Comparison of ENCODE assay signal across 10 cellular contexts in genomic region chr11:118305726-118306125, GRCh38. TPM values are rescaled to one million over a fixed set of nuclear protein-coding genes. Genes with fewer than 3 reads are reported as not detected.
DNase-seq lines count a peak whose midpoint lies in the region; ATAC-seq and TF ChIP-seq lines count a peak whose summit lies in the region.
"Had no signal": no experiment of that assay in that cellular context is flagged by ENCODE, and none has a peak within 500 bp of the region (broad histone marks: within the 10 kb centered on the region; RNA-seq: fewer than 3 reads in every experiment).

No MANE protein-coding gene starts in this region.

- H3K4me1 ChIP-seq in CD4-positive, CD25-positive, alpha-beta regulatory T cell (ENCODE audit: control insufficient read depth, insufficient read depth, low read length, poor library complexity, severe bottlenecking), result peaks cover 67% of the 10 kb centered on the region
- H3K4me1 ChIP-seq in OCI-LY1 (ENCODE audit: insufficient read depth, low read length, severe bottlenecking) (peaks cover 16% of the 10 kb centered on the region), prostate gland (replicated peaks) (no peaks in the 10 kb centered on the region), ascending aorta (no peaks in the 10 kb centered on the region)

- H3K4me3 ChIP-seq in CD4-positive, CD25-positive, alpha-beta regulatory T cell (ENCODE audit: low read depth, low read length), result peak overlapping the region; percentile 98
- H3K4me3 ChIP-seq in OCI-LY1 (ENCODE audit: low read depth, low read length, poor library complexity, severe bottlenecking) (no peak overlapping the region), prostate gland (no peak overlapping the region), ascending aorta (no peak overlapping the region)

- H4K20me1 ChIP-seq in OCI-LY1 (ENCODE audit: insufficient read depth, low read length), result no peaks in the 10 kb centered on the region

- H3K36me3 ChIP-seq in CD4-positive, CD25-positive, alpha-beta regulatory T cell (ENCODE audit: control insufficient read depth, insufficient read depth, low read length), result peaks cover 27% of the 10 kb centered on the region
- H3K36me3 ChIP-seq in OCI-LY1 (ENCODE audit: insufficient read depth, low read length) (no peaks in the 10 kb centered on the region; the same call in 1 of the 2 replicates), prostate gland (no peaks in the 10 kb centered on the region), ascending aorta (no peaks in the 10 kb centered on the region)

- H3K27me3 Mint-ChIP-seq in CD4-positive, CD25-positive, alpha-beta regulatory T cell, result peaks cover 5% of the 10 kb centered on the region
- H3K27me3 Mint-ChIP-seq in activated T-cell treated with anti-CD3 and anti-CD28 coated beads, Interleukin-2, amount 50 U/mL, for 72 hours (ENCODE audit: low read depth), result no peaks in the 10 kb centered on the region

- H2AFZ ChIP-seq in OCI-LY1 (ENCODE audit: low read length), result peak overlapping the region; percentile 92

- H3K9me3 Mint-ChIP-seq in CD4-positive, CD25-positive, alpha-beta regulatory T cell, result no peaks in the 10 kb centered on the region
- no peaks in the 10 kb centered on the region for H3K9me3 Mint-ChIP-seq in activated T-cell treated with anti-CD3 and anti-CD28 coated beads, Interleukin-2, amount 50 U/mL, for 72 hours

- peak overlapping the region; percentile 98 to 100 (median 100) for H3K4me3 Mint-ChIP-seq in CD4-positive, CD25-positive, alpha-beta regulatory T cell
- H3K4me3 Mint-ChIP-seq in activated T-cell treated with anti-CD3 and anti-CD28 coated beads, Interleukin-2, amount 50 U/mL, for 72 hours, result peak overlapping the region; percentile 98 to 100
- H3K4me3 Mint-ChIP-seq: neural crest cell had no signal

- H3K79me2 ChIP-seq in OCI-LY1 (ENCODE audit: insufficient read depth, low read length), result no peaks in the 10 kb centered on the region

- 68% methylated on average over 8 of the region's 8 CpGs for WGBS in prostate gland

- peak overlapping the region; percentile 99 to 100 (median 99) for H3K27ac Mint-ChIP-seq in CD4-positive, CD25-positive, alpha-beta regulatory T cell
- H3K27ac Mint-ChIP-seq in activated T-cell treated with anti-CD3 and anti-CD28 coated beads, Interleukin-2, amount 50 U/mL, for 72 hours, result peak overlapping the region; percentile 100

- H3K9me3 ChIP-seq in CD4-positive, CD25-positive, alpha-beta regulatory T cell (ENCODE audit: control insufficient read depth in 2 of 2, low read length in 2 of 2), result no peaks in the 10 kb centered on the region
- H3K9me3 ChIP-seq in OCI-LY1 (ENCODE audit: low read length) (no peaks in the 10 kb centered on the region), prostate gland (no peaks in the 10 kb centered on the region), ascending aorta (no peaks in the 10 kb centered on the region)

- H3K9me2 ChIP-seq in OCI-LY1 (ENCODE audit: low read depth, low read length), result no peaks in the 10 kb centered on the region

- H3F3A ChIP-seq in OCI-LY1 (ENCODE audit: insufficient read depth, low read length), result no peaks in the 10 kb centered on the region

- peaks cover 48% of the 10 kb centered on the region for H3K36me3 Mint-ChIP-seq in CD4-positive, CD25-positive, alpha-beta regulatory T cell
- peaks cover 26 to 40% of the 10 kb centered on the region in 2 donors for H3K36me3 Mint-ChIP-seq in activated T-cell treated with anti-CD3 and anti-CD28 coated beads, Interleukin-2, amount 50 U/mL, for 72 hours (ENCODE audit: insufficient read depth in 2 of 2)

- no peak for TF ChIP-seq POLR2A in prostate gland (IDR thresholded peaks at IDR 0.05)

- DNase-seq in CD4-positive, CD25-positive, alpha-beta regulatory T cell, result peak in 2 of 3 donors; percentile 75 to 81
- no peak for DNase-seq in activated T-cell treated with anti-CD3 and anti-CD28 coated beads, Interleukin-2, amount 50 U/mL, for 72 hours
- DNase-seq in left kidney (ENCODE audit: low read depth, low spot score) (peak; percentile 64), superior temporal gyrus (ENCODE audit: extremely low spot score) (no peak), prostate gland (ENCODE audit: low spot score) (no peak), GM20000 (ENCODE audit: low spot score) (no peak), ascending aorta (ENCODE audit: low spot score in 2 of 2) (no peak)
- DNase-seq: glutamatergic neuron had no signal

- H3K4me2 ChIP-seq in OCI-LY1 (ENCODE audit: low read length), result no peak overlapping the region

- H3K9ac ChIP-seq in OCI-LY1 (ENCODE audit: low read length), result no peak overlapping the region

- peak; percentile 52 to 58 for ATAC-seq in CD4-positive, CD25-positive, alpha-beta regulatory T cell (ENCODE audit: low read depth in 2 of 2)
- no peak for ATAC-seq in activated T-cell treated with anti-CD3 and anti-CD28 coated beads, Interleukin-2, amount 50 U/mL, for 72 hours (replicated peaks in 1 of 2)

- intact Hi-C loops in prostate gland (cut with DNase I) (no loop called here), ascending aorta (cut with DNase I) (no loop called here)

- peaks cover 14 to 84% (median 49%) of the 10 kb centered on the region in 4 donors for H3K4me1 Mint-ChIP-seq in CD4-positive, CD25-positive, alpha-beta regulatory T cell
- H3K4me1 Mint-ChIP-seq in activated T-cell treated with anti-CD3 and anti-CD28 coated beads, Interleukin-2, amount 50 U/mL, for 72 hours (ENCODE audit: low read depth), result peaks cover 73% of the 10 kb centered on the region
- H3K4me1 Mint-ChIP-seq: neural crest cell had no signal

- peak overlapping the region; percentile 89 for H3K27ac ChIP-seq in CD4-positive, CD25-positive, alpha-beta regulatory T cell (ENCODE audit: insufficient read depth, low read length, poor library complexity, severe bottlenecking)
- H3K27ac ChIP-seq in OCI-LY1 (ENCODE audit: low read depth, low read length, poor library complexity, severe bottlenecking) (no peak overlapping the region), prostate gland (no peak overlapping the region), ascending aorta (no peak overlapping the region)

- H3K27me3 ChIP-seq in CD4-positive, CD25-positive, alpha-beta regulatory T cell (ENCODE audit: control insufficient read depth, insufficient read depth, low read length), result no peaks in the 10 kb centered on the region
- H3K27me3 ChIP-seq in OCI-LY1 (ENCODE audit: insufficient read depth, low read length) (no peaks in the 10 kb centered on the region), prostate gland (replicated peaks; ENCODE audit: insufficient read depth) (no peaks in the 10 kb centered on the region), ascending aorta (no peaks in the 10 kb centered on the region)

- TF ChIP-seq CTCF in OCI-LY1 (IDR thresholded peaks at IDR 0.05; ENCODE audit: low read length) (no peak), prostate gland (IDR thresholded peaks at IDR 0.05) (no peak), GM20000 (IDR thresholded peaks at IDR 0.05; ENCODE audit: extremely low read depth, missing control alignments) (no peak), ascending aorta (IDR thresholded peaks at IDR 0.05) (no peak)

RNA-seq across cellular contexts. Expression of gene CD3E, which starts 1.2 kb away (rescaled TPM):
- 585 TPM for total RNA-seq in CD4-positive, CD25-positive, alpha-beta regulatory T cell
- polyA plus RNA-seq in CD4-positive, CD25-positive, alpha-beta regulatory T cell, result 100 to 1,000 TPM; 704 to 823 (median 778) TPM
- total RNA-seq in activated T-cell treated with anti-CD3 and anti-CD28 coated beads, Interleukin-2, amount 50 U/mL, for 72 hours, result 100 to 1,000 TPM; 404 to 419 TPM
- 1 to 10 TPM; 2.8 to 4.6 TPM for total RNA-seq in prostate gland
- not detected for total RNA-seq in ascending aorta
- total RNA-seq: neural crest cell had no signal

RNA-seq across cellular contexts. Expression of gene CD3D, which starts 36.8 kb away (rescaled TPM):
- total RNA-seq in CD4-positive, CD25-positive, alpha-beta regulatory T cell, result 476 TPM
- 1,000 to 10,000 TPM; 1,148 to 1,577 (median 1,304) TPM for polyA plus RNA-seq in CD4-positive, CD25-positive, alpha-beta regulatory T cell
- total RNA-seq in activated T-cell treated with anti-CD3 and anti-CD28 coated beads, Interleukin-2, amount 50 U/mL, for 72 hours, result 100 to 1,000 TPM; 245 to 250 TPM
- total RNA-seq in prostate gland (1 to 10 TPM in 1 of 2 donors, under 1 TPM in 1; 0.55 to 4.4 TPM), ascending aorta (not detected)
- total RNA-seq: neural crest cell had no signal

RNA-seq across cellular contexts. Expression of gene CD3G, which starts 38.4 kb away (rescaled TPM):
- 196 TPM for total RNA-seq in CD4-positive, CD25-positive, alpha-beta regulatory T cell
- polyA plus RNA-seq in CD4-positive, CD25-positive, alpha-beta regulatory T cell, result 100 to 1,000 TPM; 393 to 477 (median 433) TPM
- total RNA-seq in activated T-cell treated with anti-CD3 and anti-CD28 coated beads, Interleukin-2, amount 50 U/mL, for 72 hours, result 100 to 1,000 TPM; 125 to 128 TPM
- total RNA-seq in prostate gland (1 to 10 TPM; 1.2 to 1.7 TPM), ascending aorta (not detected)
- total RNA-seq: neural crest cell had no signal

RNA-seq across cellular contexts. Expression of gene MPZL2, which starts 41.6 kb away (rescaled TPM):
- total RNA-seq in CD4-positive, CD25-positive, alpha-beta regulatory T cell, result 1.0 TPM
- polyA plus RNA-seq in CD4-positive, CD25-positive, alpha-beta regulatory T cell, result under 1 TPM in 1 of 4 donors, not detected in 3; 0.37 TPM
- 10 to 100 TPM; 10.1 to 12.9 TPM for total RNA-seq in activated T-cell treated with anti-CD3 and anti-CD28 coated beads, Interleukin-2, amount 50 U/mL, for 72 hours
- total RNA-seq in prostate gland (100 to 1,000 TPM in 1 of 2 donors, 10 to 100 TPM in 1; 73.7 to 103 TPM), ascending aorta (53.0 TPM)
- total RNA-seq: neural crest cell had no signal

RNA-seq across cellular contexts. Expression of gene MPZL3, which starts 53.6 kb away (rescaled TPM):
- total RNA-seq in CD4-positive, CD25-positive, alpha-beta regulatory T cell, result 16.1 TPM
- 10 to 100 TPM in 1 of 4 donors, 1 to 10 TPM in 3; 4.5 to 12.2 (median 6.3) TPM for polyA plus RNA-seq in CD4-positive, CD25-positive, alpha-beta regulatory T cell
- 10 to 100 TPM; 71.3 to 76.3 TPM for total RNA-seq in activated T-cell treated with anti-CD3 and anti-CD28 coated beads, Interleukin-2, amount 50 U/mL, for 72 hours
- total RNA-seq in prostate gland (10 to 100 TPM in 1 of 2 donors, 1 to 10 TPM in 1; 6.2 to 13.0 TPM), ascending aorta (0.21 TPM)

Comparison
In these comparisons a context has a peak if more than half of its experiments do, and no peak if none do; other contexts are left out.
1. ATAC-seq: peak in CD4-positive, CD25-positive, alpha-beta regulatory T cell (2 of 2); none in activated T-cell treated with anti-CD3 and anti-CD28 coated beads, Interleukin-2, amount 50 U/mL, for 72 hours (0 of 2).
2. DNase-seq: peak in CD4-positive, CD25-positive, alpha-beta regulatory T cell (2 of 3) and left kidney (single experiment); none in activated T-cell treated with anti-CD3 and anti-CD28 coated beads, Interleukin-2, amount 50 U/mL, for 72 hours (0 of 2), superior temporal gyrus (single experiment), prostate gland (single experiment), GM20000 (single experiment) and ascending aorta (0 of 2).
3. RNA of gene CD3E, which starts 1.2 kb away (total RNA-seq): 585 TPM in CD4-positive, CD25-positive, alpha-beta regulatory T cell (single experiment) and 404 to 419 TPM in activated T-cell treated with anti-CD3 and anti-CD28 coated beads, Interleukin-2, amount 50 U/mL, for 72 hours; 2.8 to 4.6 TPM in prostate gland and not detected in ascending aorta (single experiment); every median in the first group is over 10 times any median in the second.
4. RNA of gene CD3D, which starts 36.8 kb away (total RNA-seq): 476 TPM in CD4-positive, CD25-positive, alpha-beta regulatory T cell (single experiment) and 245 to 250 TPM in activated T-cell treated with anti-CD3 and anti-CD28 coated beads, Interleukin-2, amount 50 U/mL, for 72 hours; 0.55 to 4.4 TPM in prostate gland and not detected in ascending aorta (single experiment); every median in the first group is over 10 times any median in the second.
5. RNA of gene CD3G, which starts 38.4 kb away (total RNA-seq): 196 TPM in CD4-positive, CD25-positive, alpha-beta regulatory T cell (single experiment) and 125 to 128 TPM in activated T-cell treated with anti-CD3 and anti-CD28 coated beads, Interleukin-2, amount 50 U/mL, for 72 hours; 1.2 to 1.7 TPM in prostate gland and not detected in ascending aorta (single experiment); every median in the first group is over 10 times any median in the second.